ENCODE assay signal across 18 cellular contexts in genomic region chr1:76124196-76124595, GRCh38. TPM values are rescaled to one million over a fixed set of nuclear protein-coding genes. Genes with fewer than 3 reads are reported as not detected.
DNase-seq lines count a peak whose midpoint lies in the region; ATAC-seq and TF ChIP-seq lines count a peak whose summit lies in the region.
"Had no signal": no experiment of that assay in that cellular context is flagged by ENCODE, and none has a peak within 500 bp of the region (broad histone marks: within the 10 kb centered on the region; RNA-seq: fewer than 3 reads in every experiment).

No MANE protein-coding gene starts in this region.

- no peaks in the 10 kb centered on the region for H3K9me3 Mint-ChIP-seq in activated naive CD4-positive, alpha-beta T cell treated with anti-CD3 and anti-CD28 coated beads, Interleukin-2, amount 50 U/mL, for 72 hours

- ATAC-seq in activated naive CD4-positive, alpha-beta T cell treated with anti-CD3 and anti-CD28 coated beads, Interleukin-2, amount 50 U/mL, for 72 hours = no peak
- no peak for ATAC-seq in GM18505 (IDR thresholded peaks at IDR 0.05; ENCODE audit: unreplicated experiment)
- no peak for ATAC-seq in activated CD4-positive, CD25-positive, alpha-beta regulatory T cell treated with anti-CD3 and anti-CD28 coated beads, Interleukin-2, amount 50 U/mL, for 24 hours
- ATAC-seq: GM12878, PC-3 had no signal

- H3K27ac Mint-ChIP-seq in activated naive CD4-positive, alpha-beta T cell treated with anti-CD3 and anti-CD28 coated beads, Interleukin-2, amount 50 U/mL, for 72 hours = no peak overlapping the region

- TF ChIP-seq POLR2A in GM18505 (IDR thresholded peaks at IDR 0.05; ENCODE audit: borderline replicate concordance, extremely low read depth, insufficient read depth, insufficient read length) = no peak

- DNase-seq in ACHN (peak; percentile 22), HT1080 (ENCODE audit: low read depth) (peak; percentile 2), T1000 (lab: John Stamatoyannopoulos, UW) (peak; percentile 3), islet precursor cell (peak; percentile 86), NK-92 (lab: John Stamatoyannopoulos, UW; ENCODE audit: unreplicated experiment) (no peak)
- no peak for DNase-seq in activated naive CD4-positive, alpha-beta T cell treated with anti-CD3 and anti-CD28 coated beads, Interleukin-2, amount 50 U/mL, for 72 hours (ENCODE audit: low spot score in 2 of 2)
- DNase-seq: GM23248, MV-4-11, NCI-H1436, NCI-H2227 treated with DMSO at 0.1 percent for 48 hours, NCI-H526, PC-3, SHP77 had no signal

- H3K36me3 Mint-ChIP-seq in activated naive CD4-positive, alpha-beta T cell treated with anti-CD3 and anti-CD28 coated beads, Interleukin-2, amount 50 U/mL, for 72 hours = no peaks in the 10 kb centered on the region

- in situ Hi-C loops in ACHN (cut with HindIII; ENCODE audit: low pct_ligation_motif_present, low pct_unique_long_range_greater_than_20kb, low sequenced_read_pairs) = no loop called here

RNA-seq across cellular contexts. Expression of gene ST6GALNAC3, which starts 49.6 kb away (rescaled TPM):
- total RNA-seq in HT1080 (2014; rRNA removed; shearing (Covaris generic)) = 0.03 and 0.10 TPM in 2 replicates
- polyA plus RNA-seq in HT1080 (2015; cell fraction: cytosol; rRNA removed) = 0.07 and 0.12 TPM in 2 replicates
- 0.02 and 0.29 TPM in 2 replicates for polyA plus RNA-seq in HT1080 (2015; cell fraction: nucleus; rRNA removed)
- 1 to 10 TPM; 1.4 to 3.8 TPM for total RNA-seq in activated naive CD4-positive, alpha-beta T cell treated with anti-CD3 and anti-CD28 coated beads, Interleukin-2, amount 50 U/mL, for 72 hours
- total RNA-seq: G401, GM23248, LHCN-M2, PC-3 had no signal
- polyA plus RNA-seq: GM23248 had no signal

Comparison
In these comparisons a context has a peak if more than half of its experiments do, and no peak if none do; other contexts are left out.
1. DNase-seq: peak in ACHN (single experiment), HT1080 (single experiment), T1000 (single experiment) and islet precursor cell (single experiment); none in activated naive CD4-positive, alpha-beta T cell treated with anti-CD3 and anti-CD28 coated beads, Interleukin-2, amount 50 U/mL, for 72 hours (0 of 2) and NK-92 (single experiment).